10 cellular contexts compared by ENCODE assay signal in the genomic region with DNA sequence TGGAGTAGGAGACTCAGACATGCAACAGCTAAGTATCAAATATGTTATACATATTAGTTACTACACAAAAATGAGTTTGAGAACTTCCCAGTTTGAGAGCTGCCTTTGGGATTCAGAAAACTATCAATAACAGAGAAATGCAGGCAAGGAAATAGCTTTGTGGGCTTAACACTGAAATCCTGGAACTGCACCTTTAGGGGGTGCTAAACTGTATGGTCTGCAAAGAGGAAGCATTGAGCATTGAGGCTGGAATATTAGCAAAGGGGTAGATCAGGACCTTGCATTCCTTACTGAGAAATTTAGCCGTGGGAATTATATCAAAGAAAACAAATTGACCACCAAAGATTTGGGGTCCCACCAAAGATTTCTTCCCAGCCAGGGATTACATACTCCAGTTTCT.
DNase-seq lines count a peak whose midpoint lies in the region; ATAC-seq and TF ChIP-seq lines count a peak whose summit lies in the region.
"Had no signal": no experiment of that assay in that cellular context is flagged by ENCODE, and none has a peak within 500 bp of the region (broad histone marks: within the 10 kb centered on the region; RNA-seq: fewer than 3 reads in every experiment).

No MANE protein-coding gene starts in this region.

- no peaks in the 10 kb centered on the region for H3K9me3 ChIP-seq in CD8-positive, alpha-beta T cell (ENCODE audit: low read length)

- TF ChIP-seq CTCF in CD8-positive, alpha-beta T cell (IDR thresholded peaks at IDR 0.05), result no peak

- no peak overlapping the region for H3K4me3 ChIP-seq in CD8-positive, alpha-beta T cell (ENCODE audit: low read depth, low read length)

- no peaks in the 10 kb centered on the region for H3K36me3 Mint-ChIP-seq in CD8-positive, alpha-beta T cell

- in situ Hi-C loops in SK-MEL-5 (cut with HindIII; ENCODE audit: low pct_unique_long_range_greater_than_20kb, low sequenced_read_pairs), result no loop called here

- H3K4me3 Mint-ChIP-seq in CD8-positive, alpha-beta T cell, result no peak overlapping the region

- DNase-seq in EH (ENCODE audit: low read depth) (peak; percentile 20), SK-MEL-5 (ENCODE audit: low read depth, low spot score) (peak; percentile 68), left kidney (ENCODE audit: low read depth, low spot score) (peak; percentile 47), NCI-H748 (lab: John Stamatoyannopoulos, UW; ENCODE audit: unreplicated experiment) (no peak), hypothalamus (lab: John Stamatoyannopoulos, UW) (no peak)
- no peak for DNase-seq in CD8-positive, alpha-beta T cell
- DNase-seq: activated CD4-positive, alpha-beta T cell treated with anti-CD3 and anti-CD28 coated beads for 1 hour; midbrain had no signal

- H3K4me1 Mint-ChIP-seq in CD8-positive, alpha-beta T cell (ENCODE audit: low read depth), result no peaks in the 10 kb centered on the region

- H3K36me3 ChIP-seq in CD8-positive, alpha-beta T cell (ENCODE audit: insufficient read depth, low read length), result no peaks in the 10 kb centered on the region

- CTCF ChIA-PET in CD8-positive, alpha-beta T cell (lab: Charles Lee), result no interaction called here

- ATAC-seq in HG02885 (IDR thresholded peaks at IDR 0.05; ENCODE audit: poor library complexity, unreplicated experiment) (peak; percentile 62), GM18867 (IDR thresholded peaks at IDR 0.05; ENCODE audit: unreplicated experiment) (no peak)
- no peak for ATAC-seq in CD8-positive, alpha-beta T cell

- H3K4me1 ChIP-seq in CD8-positive, alpha-beta T cell (ENCODE audit: insufficient read depth, low read length), result no peaks in the 10 kb centered on the region

- intact Hi-C loops in CD8-positive, alpha-beta T cell (cut with DNase I, micrococcal nuclease), result no loop called here

- POLR2A ChIA-PET in CD8-positive, alpha-beta T cell (lab: Charles Lee), result no interaction called here

- no peaks in the 10 kb centered on the region for H3K27me3 Mint-ChIP-seq in CD8-positive, alpha-beta T cell (ENCODE audit: low read depth)

- H3K27ac Mint-ChIP-seq in CD8-positive, alpha-beta T cell, result no peak overlapping the region

- peaks cover 17% of the 10 kb centered on the region for H3K9me3 Mint-ChIP-seq in CD8-positive, alpha-beta T cell

- no peaks in the 10 kb centered on the region for H3K27me3 ChIP-seq in CD8-positive, alpha-beta T cell (ENCODE audit: insufficient read depth, low read length)

- H3K27ac ChIP-seq in CD8-positive, alpha-beta T cell (ENCODE audit: low read depth, low read length), result no peak overlapping the region

Comparison
In these comparisons a context has a peak if more than half of its experiments do, and no peak if none do; other contexts are left out.
1. DNase-seq: peak in EH (single experiment), SK-MEL-5 (single experiment) and left kidney (single experiment); none in CD8-positive, alpha-beta T cell (0 of 7), NCI-H748 (single experiment) and hypothalamus (0 of 51).